ENCODE assay signal across 15 cellular contexts in the genomic region with DNA sequence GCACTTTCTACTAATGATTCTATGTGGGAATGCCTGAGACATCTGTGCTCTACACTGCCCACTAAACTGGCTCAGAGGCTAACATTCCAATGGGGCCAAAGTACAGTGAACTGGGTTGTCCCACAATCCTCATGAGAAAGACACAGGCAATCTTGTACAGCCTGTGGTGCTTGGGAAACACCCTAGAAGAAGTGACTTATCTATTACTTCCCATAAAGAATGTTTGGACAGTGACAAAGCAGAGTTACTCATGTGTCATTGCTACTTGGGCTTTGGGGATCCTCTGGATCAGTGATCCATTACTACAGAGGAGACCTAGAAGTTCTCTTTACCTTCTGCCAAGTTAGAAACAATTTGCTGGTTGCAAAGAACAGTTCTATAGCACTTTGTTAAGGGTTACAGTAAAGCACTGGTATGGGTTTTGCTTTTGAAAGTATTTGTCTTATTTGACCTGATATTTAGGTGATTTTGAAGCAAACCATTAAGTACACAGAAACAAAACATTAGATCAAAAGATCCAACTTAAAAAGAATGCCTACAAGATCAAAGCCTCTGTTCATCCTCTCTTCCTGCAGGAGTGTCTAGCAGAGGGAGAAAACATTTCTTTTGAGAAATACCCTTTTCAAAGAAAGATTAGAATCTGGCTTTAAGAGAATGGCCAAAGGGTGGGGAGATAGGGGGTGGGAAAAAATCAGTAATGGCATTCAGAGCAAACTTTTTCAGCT.
DNase-seq lines count a peak whose midpoint lies in the region; ATAC-seq and TF ChIP-seq lines count a peak whose summit lies in the region.
"Had no signal": no experiment of that assay in that cellular context is flagged by ENCODE, and none has a peak within 500 bp of the region (broad histone marks: within the 10 kb centered on the region; RNA-seq: fewer than 3 reads in every experiment).

No MANE protein-coding gene starts in this region.

- H3K27me3 Mint-ChIP-seq in activated naive CD4-positive, alpha-beta T cell treated with anti-CD3 and anti-CD28 coated beads for 36 hours (ENCODE audit: low read depth): no peaks in the 10 kb centered on the region
- H3K27me3 Mint-ChIP-seq: dendritic cell treated with granulocyte-macrophage colony-stimulating factor and Interleukin-4, amounts not matched to agents 40 ng/mL and 50 ng/mL, for 4 days had no signal

- H3K4me3 ChIP-seq in HUES48 (ENCODE audit: low read depth, low read length) (no peak overlapping the region), brain microvascular endothelial cell (ENCODE audit: low read depth, low read length) (no peak overlapping the region), kidney epithelial cell (ENCODE audit: low read depth, low read length) (no peak overlapping the region), suprapubic skin (no peak overlapping the region)
- H3K4me3 ChIP-seq: lung had no signal

- intact Hi-C loops in activated naive CD4-positive, alpha-beta T cell treated with anti-CD3 and anti-CD28 coated beads for 36 hours (cut with micrococcal nuclease): no loop called here

- TF ChIP-seq EP300 in suprapubic skin (IDR thresholded peaks at IDR 0.05): no peak

- no peak overlapping the region for H3K27ac Mint-ChIP-seq in activated naive CD4-positive, alpha-beta T cell treated with anti-CD3 and anti-CD28 coated beads for 36 hours
- H3K27ac Mint-ChIP-seq: dendritic cell treated with granulocyte-macrophage colony-stimulating factor and Interleukin-4, amounts not matched to agents 40 ng/mL and 50 ng/mL, for 4 days had no signal

- H3K4me3 Mint-ChIP-seq in activated naive CD4-positive, alpha-beta T cell treated with anti-CD3 and anti-CD28 coated beads for 36 hours: no peak overlapping the region
- H3K4me3 Mint-ChIP-seq: dendritic cell treated with granulocyte-macrophage colony-stimulating factor and Interleukin-4, amounts not matched to agents 40 ng/mL and 50 ng/mL, for 4 days had no signal

- H3K27ac ChIP-seq in HUES48 (ENCODE audit: low read depth, low read length) (peak overlapping the region; percentile 35), brain microvascular endothelial cell (peak overlapping the region; percentile 55), suprapubic skin (no peak overlapping the region)
- H3K27ac ChIP-seq: RWPE1 had no signal

- in situ Hi-C loops in brain microvascular endothelial cell (cut with HindIII; ENCODE audit: low pct_ligation_motif_present, low sequenced_read_pairs): no loop called here

- no peaks in the 10 kb centered on the region for H3K27me3 ChIP-seq in HUES48 (ENCODE audit: control insufficient read depth, insufficient read depth, low read length)
- no peaks in the 10 kb centered on the region for H3K27me3 ChIP-seq in brain microvascular endothelial cell (replicated peaks)
- H3K27me3 ChIP-seq in kidney epithelial cell (ENCODE audit: control insufficient read depth, insufficient read depth, low read length): no peaks in the 10 kb centered on the region
- no peaks in the 10 kb centered on the region for H3K27me3 ChIP-seq in suprapubic skin

- no peak overlapping the region for H3K9ac ChIP-seq in HUES48 (ENCODE audit: low read depth, low read length)

- peak; percentile 63 for DNase-seq in AG08396 (ENCODE audit: low spot score)
- DNase-seq in brain microvascular endothelial cell: peak; percentile 94
- DNase-seq in kidney epithelial cell (ENCODE audit: low read depth): peak; percentile 64
- no peak for DNase-seq in activated naive CD4-positive, alpha-beta T cell treated with anti-CD3 and anti-CD28 coated beads for 36 hours
- DNase-seq in D341Med (ENCODE audit: low spot score): no peak
- DNase-seq in suprapubic skin (ENCODE audit: low spot score in 2 of 2): no peak
- DNase-seq: activated naive CD4-positive, alpha-beta T cell treated with anti-CD3 and anti-CD28 coated beads, Interleukin-2, amount 50 U/mL, for 16 hours; AML-193; MM.1S; nucleus accumbens had no signal

- H3K9me3 ChIP-seq in HUES48 (ENCODE audit: control insufficient read depth, insufficient read depth, low read length): peaks cover 4% of the 10 kb centered on the region; the same call in 1 of the 2 replicates
- H3K9me3 ChIP-seq in suprapubic skin: no peaks in the 10 kb centered on the region

- no peaks in the 10 kb centered on the region for H3K4me1 Mint-ChIP-seq in activated naive CD4-positive, alpha-beta T cell treated with anti-CD3 and anti-CD28 coated beads for 36 hours (ENCODE audit: low read depth)

- ATAC-seq in activated CD4-positive, CD25-positive, alpha-beta regulatory T cell treated with anti-CD3 and anti-CD28 coated beads, Interleukin-2, amount 50 U/mL, for 24 hours: no peak

- H3K36me3 ChIP-seq in HUES48 (ENCODE audit: control insufficient read depth, insufficient read depth, low read length): no peaks in the 10 kb centered on the region
- no peaks in the 10 kb centered on the region for H3K36me3 ChIP-seq in brain microvascular endothelial cell (replicated peaks)
- H3K36me3 ChIP-seq in kidney epithelial cell (ENCODE audit: control insufficient read depth, insufficient read depth, low read length): no peaks in the 10 kb centered on the region
- H3K36me3 ChIP-seq in suprapubic skin: no peaks in the 10 kb centered on the region

- TF ChIP-seq CTCF in brain microvascular endothelial cell (IDR thresholded peaks at IDR 0.05; ENCODE audit: low read depth, low read length, missing control alignments) (no peak), kidney epithelial cell (IDR thresholded peaks at IDR 0.05; ENCODE audit: insufficient read depth, low read length, poor library complexity, severe bottlenecking) (no peak), suprapubic skin (IDR thresholded peaks at IDR 0.05) (no peak)

- peaks cover 13% of the 10 kb centered on the region for H3K9me3 Mint-ChIP-seq in activated naive CD4-positive, alpha-beta T cell treated with anti-CD3 and anti-CD28 coated beads for 36 hours

- CTCF ChIA-PET in activated naive CD4-positive, alpha-beta T cell treated with anti-CD3 and anti-CD28 coated beads for 36 hours (lab: Charles Lee): no interaction called here

- peaks cover 7% of the 10 kb centered on the region for H3K4me1 ChIP-seq in HUES48 (ENCODE audit: control insufficient read depth, insufficient read depth, low read length)
- no peaks in the 10 kb centered on the region for H3K4me1 ChIP-seq in suprapubic skin

- TF ChIP-seq POLR2A in suprapubic skin (IDR thresholded peaks at IDR 0.05): no peak

- peaks cover 12% of the 10 kb centered on the region for H3K36me3 Mint-ChIP-seq in activated naive CD4-positive, alpha-beta T cell treated with anti-CD3 and anti-CD28 coated beads for 36 hours (ENCODE audit: low read depth)

Comparison
In these comparisons a context has a peak if more than half of its experiments do, and no peak if none do; other contexts are left out.
1. DNase-seq: peak in AG08396 (single experiment), brain microvascular endothelial cell (single experiment) and kidney epithelial cell (single experiment); none in activated naive CD4-positive, alpha-beta T cell treated with anti-CD3 and anti-CD28 coated beads for 36 hours (single experiment), D341Med (single experiment) and suprapubic skin (0 of 2).